ENCODE assay signal across 24 cellular contexts in the genomic region with DNA sequence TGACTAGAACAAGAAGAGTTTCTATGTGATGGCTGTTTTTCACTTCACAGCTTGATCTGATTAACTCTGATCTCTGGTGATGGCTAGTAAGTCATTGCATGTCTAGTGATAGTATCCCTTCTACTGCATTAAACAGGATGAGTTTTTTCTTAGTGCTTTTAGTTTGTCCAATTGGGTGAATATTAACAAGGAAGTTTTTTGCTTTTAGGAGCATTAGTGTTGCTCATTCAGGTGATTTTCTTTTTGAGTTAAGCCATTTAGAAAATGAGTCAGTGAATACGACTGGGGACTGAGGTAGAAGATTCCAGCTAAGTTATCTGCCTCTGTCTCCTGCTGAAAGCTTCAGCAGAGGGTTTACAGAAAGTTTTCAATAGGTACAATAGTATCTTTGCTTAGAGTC.
"Had no signal": no experiment of that assay in that cellular context is flagged by ENCODE, and none has a peak within 500 bp of the region (broad histone marks: within the 10 kb centered on the region; RNA-seq: fewer than 3 reads in every experiment).

No MANE protein-coding gene starts in this region.

- H3K36me3 ChIP-seq: brain microvascular endothelial cell had no signal

- H3K4me3 ChIP-seq: coronary artery, dorsolateral prefrontal cortex had no signal

- DNase-seq: activated B cell treated with CpG ODN at 0.5 μM for 24 hours; activated CD4-positive, alpha-beta T cell treated with anti-CD3 and anti-CD28 coated beads for 48 hours; activated CD4-positive, alpha-beta T cell treated with anti-CD3 and anti-CD28 coated beads, Interleukin-2, amount 50 U/mL, for 1 hour; activated CD4-positive, alpha-beta T cell treated with anti-CD3 and anti-CD28 coated beads, Interleukin-2, amount 50 U/mL, for 48 hours; activated CD8-positive, alpha-beta memory T cell treated with anti-CD3 and anti-CD28 coated beads for 24 hours; activated CD8-positive, alpha-beta T cell treated with anti-CD3 and anti-CD28 coated beads for 36 hours; activated effector memory CD4-positive, alpha-beta T cell treated with Interleukin-2 at 50 U/mL for 16 hours; activated gamma-delta T cell treated with Interleukin-2 at 50 U/mL for 16 hours; activated naive CD4-positive, alpha-beta T cell treated with anti-CD3 and anti-CD28 coated beads, Interleukin-2, amount 50 U/mL, for 16 hours; activated naive CD4-positive, alpha-beta T cell treated with Interleukin-2 at 50 U/mL for 16 hours; activated T-cell treated with anti-CD3 and anti-CD28 coated beads, Interleukin-2, amount 50 U/mL, for 4 hours; amniotic stem cell; anterior cingulate cortex; brain microvascular endothelial cell; dorsolateral prefrontal cortex; effector memory CD4-positive, alpha-beta T cell; endodermal cell; foreskin fibroblast; head of caudate nucleus; T-helper 2 cell had no signal

- H3K27me3 ChIP-seq: brain microvascular endothelial cell had no signal

- H3K27ac ChIP-seq: brain microvascular endothelial cell, coronary artery, dorsolateral prefrontal cortex had no signal

- FAIRE-seq: astrocyte, bronchial epithelial cell, frontal cortex had no signal
